Comparison of ENCODE assay signal across 19 cellular contexts in the genomic region with DNA sequence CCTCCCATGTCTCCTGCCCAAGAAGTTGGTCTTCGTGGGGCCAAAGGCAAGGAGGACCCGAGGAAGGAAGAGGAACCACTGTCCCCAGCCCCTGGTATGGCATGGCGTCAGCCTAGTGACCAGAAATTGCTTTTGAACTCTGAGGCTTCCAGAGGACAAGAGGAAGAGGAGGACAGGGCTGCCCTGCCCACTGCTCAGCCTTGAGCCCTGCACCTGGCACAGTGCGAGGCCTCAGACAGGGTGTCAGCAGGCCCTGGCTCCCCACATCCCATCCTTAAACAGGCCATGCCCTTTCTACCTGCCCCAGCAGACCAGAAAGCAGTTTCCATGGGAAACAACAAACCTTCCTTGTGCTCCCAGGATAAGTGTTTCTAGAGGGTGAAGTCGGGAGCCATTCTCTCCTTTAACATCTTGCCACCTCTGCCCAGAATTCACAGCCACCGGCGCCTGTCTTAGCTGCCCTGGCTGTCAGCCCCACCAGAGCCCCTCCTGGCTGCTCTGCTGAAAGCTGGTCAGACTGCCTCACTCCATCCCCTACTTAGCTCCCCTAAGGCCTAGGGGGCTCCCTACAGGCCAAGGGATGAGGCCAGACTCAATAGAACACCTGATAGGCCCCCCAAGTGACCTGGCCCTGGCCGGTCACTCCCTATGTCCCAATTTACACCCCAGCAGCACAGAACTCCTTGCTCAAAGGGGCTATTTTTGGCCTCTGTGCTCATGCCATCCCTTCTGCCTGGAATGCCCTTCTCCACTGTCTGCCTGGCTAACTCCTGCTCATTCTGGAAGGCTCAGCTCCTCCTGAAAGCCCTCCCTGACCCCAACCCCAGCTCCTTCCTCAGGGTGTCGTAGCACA. TPM values are rescaled to one million over a fixed set of nuclear protein-coding genes. Genes with fewer than 3 reads are reported as not detected.
DNase-seq lines count a peak whose midpoint lies in the region; ATAC-seq and TF ChIP-seq lines count a peak whose summit lies in the region.
"Had no signal": no experiment of that assay in that cellular context is flagged by ENCODE, and none has a peak within 500 bp of the region (broad histone marks: within the 10 kb centered on the region; RNA-seq: fewer than 3 reads in every experiment).

No MANE protein-coding gene starts in this region.

- TF ChIP-seq CTCF in RWPE1 (conservative IDR thresholded peaks at IDR 0.05; ENCODE audit: low read depth) (no peak), glutamatergic neuron (IDR thresholded peaks at IDR 0.05; ENCODE audit: partially characterized antibody, unreplicated experiment) (no peak), nephron progenitor cell (IDR thresholded peaks at IDR 0.05) (no peak), tibial artery (IDR thresholded peaks at IDR 0.05) (no peak), osteocyte (IDR thresholded peaks at IDR 0.05) (no peak)

- peaks cover 22 to 80% (median 38%) of the 10 kb centered on the region in 3 donors for H3K36me3 ChIP-seq in tibial artery

- intact Hi-C loops in tibial artery (cut with DNase I; ENCODE audit: low total_unique reads): no loop called here
- intact Hi-C loops in head of caudate nucleus (cut with DNase I): no loop called here

- H3K27ac Mint-ChIP-seq in glutamatergic neuron (ENCODE audit: unreplicated experiment): peak overlapping the region; percentile 23
- peak overlapping the region; percentile 69 for H3K27ac Mint-ChIP-seq in nephron progenitor cell
- no peak overlapping the region for H3K27ac Mint-ChIP-seq in osteocyte (ENCODE audit: unreplicated experiment)
- H3K27ac Mint-ChIP-seq: activated CD8-positive, alpha-beta T cell treated with anti-CD3 and anti-CD28 coated beads, Interleukin-2, amount 10 ng/mL, durations not matched to agents 7 days and 5 days; natural killer cell treated with Interleukin-12 subunit alpha and Interleukin-12 subunit beta and Interleukin-15 and Interleukin-18, amount 100 ng/mL, for 72 hours had no signal

- ATAC-seq in GM18517 (IDR thresholded peaks at IDR 0.05; ENCODE audit: unreplicated experiment): no peak
- ATAC-seq: activated CD8-positive, alpha-beta T cell treated with anti-CD3 and anti-CD28 coated beads, Interleukin-2, amount 10 ng/mL, durations not matched to agents 7 days and 5 days; natural killer cell treated with Interleukin-12 subunit alpha and Interleukin-12 subunit beta and Interleukin-15 and Interleukin-18, amount 100 ng/mL, for 72 hours; sciatic nerve; stimulated activated naive CD8-positive, alpha-beta T cell treated with anti-CD3 and anti-CD28 coated beads, Interleukin-15, Interleukin-2, amounts not matched to agents 100 U/mL and 50 U/mL, for 24 hours had no signal

- H3K36me3 Mint-ChIP-seq in glutamatergic neuron (ENCODE audit: unreplicated experiment) (no peaks in the 10 kb centered on the region), nephron progenitor cell (ENCODE audit: low read depth) (no peaks in the 10 kb centered on the region), osteocyte (ENCODE audit: unreplicated experiment) (peaks cover 3% of the 10 kb centered on the region)
- H3K36me3 Mint-ChIP-seq: natural killer cell treated with Interleukin-12 subunit alpha and Interleukin-12 subunit beta and Interleukin-15 and Interleukin-18, amount 100 ng/mL, for 72 hours had no signal

- H3K4me3 Mint-ChIP-seq in glutamatergic neuron (ENCODE audit: unreplicated experiment): peak overlapping the region; percentile 20
- H3K4me3 Mint-ChIP-seq in nephron progenitor cell: peak overlapping the region; percentile 29
- H3K4me3 Mint-ChIP-seq in osteocyte (ENCODE audit: unreplicated experiment): no peak overlapping the region
- H3K4me3 Mint-ChIP-seq: activated CD8-positive, alpha-beta T cell treated with anti-CD3 and anti-CD28 coated beads, Interleukin-2, amount 10 ng/mL, durations not matched to agents 7 days and 5 days; natural killer cell treated with Interleukin-12 subunit alpha and Interleukin-12 subunit beta and Interleukin-15 and Interleukin-18, amount 100 ng/mL, for 72 hours had no signal

- H3K9me3 Mint-ChIP-seq in glutamatergic neuron (ENCODE audit: unreplicated experiment) (peaks cover 18% of the 10 kb centered on the region), nephron progenitor cell (no peaks in the 10 kb centered on the region), osteocyte (ENCODE audit: unreplicated experiment) (no peaks in the 10 kb centered on the region)
- H3K9me3 Mint-ChIP-seq: natural killer cell treated with Interleukin-12 subunit alpha and Interleukin-12 subunit beta and Interleukin-15 and Interleukin-18, amount 100 ng/mL, for 72 hours had no signal

- H3K4me1 ChIP-seq in tibial artery: peaks cover 0 to 95% (median 91%) of the 10 kb centered on the region in 4 donors

- DNase-seq in RWPE1 (ENCODE audit: low spot score): no peak
- no peak for DNase-seq in glutamatergic neuron
- DNase-seq in nephron progenitor cell: no peak
- DNase-seq in tibial artery: no peak
- DNase-seq in head of caudate nucleus: no peak
- DNase-seq in erythroblast (lab: John Stamatoyannopoulos, UW): no peak
- no peak for DNase-seq in osteocyte (ENCODE audit: extremely low spot score, unreplicated experiment)
- DNase-seq: activated CD8-positive, alpha-beta T cell treated with anti-CD3 and anti-CD28 coated beads, Interleukin-2, amount 10 ng/mL, durations not matched to agents 7 days and 5 days; anterior cingulate cortex; dermis blood vessel endothelial cell; GDM1; KG1; NCI-H1105; NCI-H2171; NK-92 treated with Interleukin-12 subunit alpha and Interleukin-12 subunit beta, amount 100 ng/mL, for 24 hours; stimulated activated naive CD8-positive, alpha-beta T cell treated with anti-CD3 and anti-CD28 coated beads, Interleukin-15, Interleukin-2, amounts not matched to agents 100 U/mL and 50 U/mL, for 24 hours had no signal

- CTCF ChIA-PET in RWPE1 (lab: Yijun Ruan, JAX): interaction anchor here (0.6 kb wide), 1 partner anchor 94 kb away, joined by 4 read pairs; no protein-coding TSS in a partner anchor

- H3K9me3 ChIP-seq in tibial artery: no peaks in the 10 kb centered on the region

- POLR2A ChIA-PET in RWPE1 (lab: Yijun Ruan, JAX; ENCODE audit: low non-redundant PET): no interaction called here

- no peaks in the 10 kb centered on the region for H3K27me3 ChIP-seq in tibial artery

- H3K4me1 Mint-ChIP-seq in glutamatergic neuron (ENCODE audit: low read depth, unreplicated experiment) (peaks cover 51% of the 10 kb centered on the region), nephron progenitor cell (peaks cover 77% of the 10 kb centered on the region), osteocyte (ENCODE audit: unreplicated experiment) (peaks cover 51% of the 10 kb centered on the region)

- no peak for TF ChIP-seq POLR2A in erythroblast (IDR thresholded peaks at IDR 0.05; ENCODE audit: low read length)

- H3K27ac ChIP-seq in RWPE1 (peak overlapping the region; percentile 98), tibial artery (peak overlapping the region; percentile 82 to 85)

- H3K4me3 ChIP-seq in tibial artery: no peak overlapping the region

- H3K27me3 Mint-ChIP-seq in glutamatergic neuron (ENCODE audit: unreplicated experiment) (peaks cover 10% of the 10 kb centered on the region), nephron progenitor cell (ENCODE audit: low read depth, poor library complexity) (peaks cover 12% of the 10 kb centered on the region), osteocyte (ENCODE audit: unreplicated experiment) (no peaks in the 10 kb centered on the region)

RNA-seq across cellular contexts. Expression of a gene that starts 20.6 kb away (rescaled TPM):
- total RNA-seq in glutamatergic neuron (ENCODE audit: unreplicated experiment) (9.0 TPM), osteocyte (5.9 and 7.1 TPM in 2 replicates)
- total RNA-seq: natural killer cell treated with Interleukin-12 subunit alpha and Interleukin-12 subunit beta and Interleukin-15 and Interleukin-18, amount 100 ng/mL, for 72 hours had no signal
